ENCODE assay signal across 8 cellular contexts in the genomic region with DNA sequence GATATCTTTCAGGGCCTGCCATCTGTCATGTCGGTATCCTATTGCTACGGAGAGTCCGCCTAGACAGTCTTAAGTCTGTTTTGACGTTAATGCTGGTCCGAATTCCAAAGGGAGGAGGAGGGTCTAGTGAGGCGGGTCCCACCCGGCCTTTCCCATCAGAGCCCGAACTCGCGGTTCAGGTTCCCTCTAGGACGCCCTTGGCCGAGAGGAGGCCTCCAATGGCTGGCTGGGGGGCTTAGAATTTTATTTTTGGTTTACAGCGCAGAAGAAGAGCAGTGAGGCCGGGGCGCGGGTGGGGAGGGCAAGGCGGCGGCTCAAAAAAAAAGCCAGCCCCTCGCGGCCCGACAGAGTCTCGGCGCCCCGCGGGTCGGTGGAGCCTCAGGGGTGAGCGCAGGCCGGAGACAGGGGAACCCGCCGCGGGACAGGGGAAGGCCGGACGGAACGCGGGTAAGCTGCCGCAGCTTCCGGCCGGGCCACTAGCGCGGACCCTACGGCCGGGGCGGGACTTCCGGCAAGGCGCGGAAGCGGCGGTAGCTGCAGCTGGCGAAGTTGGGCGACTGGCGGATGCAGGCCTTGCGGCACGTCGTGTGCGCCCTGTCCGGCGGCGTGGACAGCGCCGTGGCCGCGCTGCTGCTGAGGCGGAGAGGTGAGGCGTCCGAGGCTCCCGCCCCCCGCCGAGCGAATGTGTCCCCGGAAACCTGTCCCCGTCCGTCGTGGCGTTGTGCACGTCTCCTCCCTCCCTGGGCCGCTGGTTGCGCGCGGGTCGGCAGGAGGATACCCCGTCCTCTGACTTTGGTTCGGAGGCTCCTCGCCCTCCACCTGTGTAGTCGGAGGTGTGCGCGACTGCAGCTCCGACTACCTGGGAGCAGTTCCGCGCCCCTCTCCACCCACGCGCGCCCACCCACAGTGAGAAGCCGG. TPM values are rescaled to one million over a fixed set of nuclear protein-coding genes. Genes with fewer than 3 reads are reported as not detected.
DNase-seq lines count a peak whose midpoint lies in the region; ATAC-seq lines count a peak whose summit lies in the region.

Gene TRMU, plus strand, starts transcription at position 514 of the 918 bp plus-strand sequence. Its CDS starts 51 bp downstream, at position 565.

- ATAC-seq in GM21576 (IDR thresholded peaks at IDR 0.05; ENCODE audit: unreplicated experiment): peak; percentile 78

- no peaks in the 10 kb centered on the region for H3K27me3 Mint-ChIP-seq in activated naive CD4-positive, alpha-beta T cell treated with anti-CD3 and anti-CD28 coated beads for 36 hours (ENCODE audit: low read depth)

- peak within 1 kb of the TSS; percentile 86 for H3K27ac ChIP-seq in substantia nigra (ENCODE audit: low read depth, low read length, poor library complexity, severe bottlenecking)

- H3K9me3 Mint-ChIP-seq in activated naive CD4-positive, alpha-beta T cell treated with anti-CD3 and anti-CD28 coated beads for 36 hours: no peaks in the 10 kb centered on the region

- peaks cover 32% of the 10 kb centered on the region for H3K4me1 Mint-ChIP-seq in activated naive CD4-positive, alpha-beta T cell treated with anti-CD3 and anti-CD28 coated beads for 36 hours (ENCODE audit: low read depth)

- H3K27ac Mint-ChIP-seq in activated naive CD4-positive, alpha-beta T cell treated with anti-CD3 and anti-CD28 coated beads for 36 hours: peak within 1 kb of the TSS; percentile 85

- peaks cover 26% of the 10 kb centered on the region for H3K36me3 Mint-ChIP-seq in activated naive CD4-positive, alpha-beta T cell treated with anti-CD3 and anti-CD28 coated beads for 36 hours (ENCODE audit: low read depth)

- intact Hi-C loops in activated naive CD4-positive, alpha-beta T cell treated with anti-CD3 and anti-CD28 coated beads for 36 hours (cut with micrococcal nuclease): loop anchor here (2.0 kb wide), 1 partner anchor 39 kb away; the partner anchor contains the start of gene GTSE1

- CTCF ChIA-PET in activated naive CD4-positive, alpha-beta T cell treated with anti-CD3 and anti-CD28 coated beads for 36 hours (lab: Charles Lee): interaction anchor here (1.2 to 2.3 kb wide), 4 partner anchors 19 to 329 kb away, joined by 3 to 5 read pairs (median 4); no protein-coding TSS in a partner anchor

- DNase-seq in DMS153 treated with DMSO at 0.1 percent for 48 hours (lab: John Stamatoyannopoulos, UW; ENCODE audit: unreplicated experiment): peak; percentile 62
- DNase-seq in KG1 (lab: John Stamatoyannopoulos, UW): peak; percentile 64
- peak; percentile 84 for DNase-seq in SK-MEL-5 (ENCODE audit: low read depth, low spot score)
- DNase-seq in activated naive CD4-positive, alpha-beta T cell treated with anti-CD3 and anti-CD28 coated beads for 36 hours: peak; percentile 74
- peak; percentile 89 for DNase-seq in germinal center (ENCODE audit: low spot score)
- peak; percentile 19 for DNase-seq in non-pigmented ciliary epithelial cell (ENCODE audit: low read depth)
- DNase-seq in substantia nigra (lab: John Stamatoyannopoulos, UW): peak in 48 of 49 donors; percentile 28 to 89 (median 72)

- H3K4me3 Mint-ChIP-seq in activated naive CD4-positive, alpha-beta T cell treated with anti-CD3 and anti-CD28 coated beads for 36 hours: peak within 1 kb of the TSS; percentile 93

- in situ Hi-C loops in SK-MEL-5 (cut with HindIII; ENCODE audit: low pct_unique_long_range_greater_than_20kb, low sequenced_read_pairs): loop anchor here (10.0 kb wide), 1 partner anchor 191 kb away; no protein-coding TSS in a partner anchor

RNA-seq across cellular contexts. Expression of gene TRMU, which starts in this region (rescaled TPM):
- total RNA-seq in SK-MEL-5 (2014; rRNA removed; shearing (Covaris generic)): 58.4 and 61.3 TPM in 2 replicates
- polyA plus RNA-seq in SK-MEL-5 (2015; cell fraction: cytosol; rRNA removed): 45.6 and 48.5 TPM in 2 replicates
- polyA plus RNA-seq in SK-MEL-5 (2015; cell fraction: nucleus; rRNA removed): 351 and 398 TPM in 2 replicates
- total RNA-seq in activated naive CD4-positive, alpha-beta T cell treated with anti-CD3 and anti-CD28 coated beads for 36 hours: 10 to 100 TPM; 57.4 TPM

Comparison
In these comparisons a context has a peak if more than half of its experiments do, and no peak if none do; other contexts are left out.
1. Peak in every context shown above with its lines: DNase-seq, ATAC-seq and H3K27ac ChIP-seq.
2. DNase-seq: peak in every context shown above with its lines; median percentile 89 in germinal center; 84 in SK-MEL-5; 74 in activated naive CD4-positive, alpha-beta T cell treated with anti-CD3 and anti-CD28 coated beads for 36 hours; 72 in substantia nigra; 64 in KG1; 62 in DMS153 treated with DMSO at 0.1 percent for 48 hours; 19 in non-pigmented ciliary epithelial cell.